8 cellular contexts compared by ENCODE assay signal in the genomic region with DNA sequence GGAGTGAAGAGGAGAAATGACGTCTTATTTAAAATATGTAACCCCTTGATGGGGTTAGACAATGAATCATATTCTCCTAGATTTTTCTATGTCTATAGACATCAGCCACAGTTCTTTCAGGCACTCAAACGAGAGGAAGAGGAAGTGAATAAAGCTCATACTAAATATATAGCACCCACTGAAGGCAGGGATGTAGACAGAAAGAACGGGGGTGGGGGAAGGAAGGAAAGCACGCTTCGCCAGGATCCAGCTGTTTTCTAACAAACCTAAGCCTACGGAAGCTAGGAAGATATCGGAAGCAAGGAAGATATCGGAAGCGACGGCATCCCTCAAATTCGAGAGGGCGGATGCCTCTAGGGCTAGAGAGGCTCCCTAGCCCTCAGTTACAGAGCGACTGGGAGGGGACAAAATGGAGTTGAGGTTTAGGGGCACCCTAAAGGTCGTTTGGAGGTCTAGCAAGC. TPM values are rescaled to one million over a fixed set of nuclear protein-coding genes. Genes with fewer than 3 reads are reported as not detected.
DNase-seq lines count a peak whose midpoint lies in the region; ATAC-seq, FAIRE-seq and TF ChIP-seq lines count a peak whose summit lies in the region.

No MANE protein-coding gene starts in this region.

- TF ChIP-seq CTCF in PC-9 (conservative IDR thresholded peaks at IDR 0.05) (no peak), ascending aorta (IDR thresholded peaks at IDR 0.05) (no peak)

- TSS peak; percentile 87 for BruUV-seq in PC-9 (replicated peaks; lab: Mats Ljungman, UMichigan)

- CTCF ChIA-PET in PC-9 (lab: Charles Lee): interaction anchor here (0.7 to 1.3 kb wide), 2 partner anchors 125 to 414 kb away, joined by 4 to 8 read pairs; no protein-coding TSS in a partner anchor

- peak; percentile 1 for DNase-seq in stimulated activated CD4-positive, alpha-beta T cell treated with anti-CD3 and anti-CD28 coated beads, Interleukin-12 subunit alpha, Interleukin-12 subunit beta, amount 100 ng/mL, for 4 hours
- no peak for DNase-seq in stimulated activated CD4-positive, alpha-beta T cell treated with anti-CD3 and anti-CD28 coated beads, Interleukin-1b, Interleukin-23, amount 100 ng/mL, for 48 hours
- peak; percentile 9 to 59 for DNase-seq in PC-9
- DNase-seq in ascending aorta (ENCODE audit: low spot score in 2 of 2): no peak
- peak; percentile 7 for DNase-seq in small intestine

- H3K4me1 ChIP-seq in PC-9 (replicated peaks; ENCODE audit: insufficient read depth) (peaks cover 21% of the 10 kb centered on the region), ascending aorta (no peaks in the 10 kb centered on the region), iPS-15b (ENCODE audit: control insufficient read depth, insufficient read depth, low read length) (peaks cover 7% of the 10 kb centered on the region), small intestine (ENCODE audit: control insufficient read depth in 2 of 2, insufficient read depth in 1 of 2, low read depth in 1 of 2, low read length in 1 of 2) (no peaks in the 10 kb centered on the region)

- peak overlapping the region; percentile 47 for H3K27ac ChIP-seq in PC-9
- peak overlapping the region; percentile 78 to 82 for H3K27ac ChIP-seq in ascending aorta
- peak overlapping the region; percentile 50 to 90 for H3K27ac ChIP-seq in small intestine (ENCODE audit: low read depth in 1 of 2, low read length in 1 of 2)

- no peaks in the 10 kb centered on the region for H4K20me1 ChIP-seq in PC-9 (ENCODE audit: insufficient read depth)

- peak; percentile 34 for ATAC-seq in HG02973 (IDR thresholded peaks at IDR 0.05; ENCODE audit: unreplicated experiment)
- no peak for ATAC-seq in GM18520 (IDR thresholded peaks at IDR 0.05; ENCODE audit: unreplicated experiment)

- peaks cover 12% of the 10 kb centered on the region; the same call in 1 of the 2 replicates for H3F3A ChIP-seq in PC-9 (ENCODE audit: insufficient read depth, low read depth)

- peak overlapping the region; percentile 82 for H3K4me2 ChIP-seq in PC-9

- peak overlapping the region; percentile 98 for H2AFZ ChIP-seq in PC-9

- H3K4me3 ChIP-seq in PC-9: peak overlapping the region; percentile 94
- H3K4me3 ChIP-seq in ascending aorta: peak overlapping the region; percentile 52 to 67
- H3K4me3 ChIP-seq in iPS-15b (ENCODE audit: low read depth, low read length): peak overlapping the region; percentile 90
- H3K4me3 ChIP-seq in small intestine (ENCODE audit: low read depth in 1 of 2, low read length in 2 of 2): peak overlapping the region; percentile 45 to 77

- POLR2A ChIA-PET in PC-9 (lab: Charles Lee; ENCODE audit: unreplicated experiment): interaction anchor here (0.6 to 0.9 kb wide), 6 partner anchors 8 to 1997 kb away, joined by 3 to 16 read pairs (median 8); no protein-coding TSS in a partner anchor

- no peaks in the 10 kb centered on the region for H3K27me3 ChIP-seq in PC-9 (ENCODE audit: insufficient read depth, low read depth)
- H3K27me3 ChIP-seq in ascending aorta: no peaks in the 10 kb centered on the region
- H3K27me3 ChIP-seq in iPS-15b (ENCODE audit: control insufficient read depth, insufficient read depth, low read length): peaks cover 19% of the 10 kb centered on the region
- H3K27me3 ChIP-seq in small intestine (ENCODE audit: control insufficient read depth in 2 of 2, insufficient read depth in 2 of 2, low read length in 2 of 2): no peaks in the 10 kb centered on the region

- FAIRE-seq in small intestine (lab: Jason Lieb, UNC): no peak

- H3K9me2 ChIP-seq in PC-9 (ENCODE audit: insufficient read depth): no peaks in the 10 kb centered on the region

- 1 to 44% (median 7%) methylated on average over 14 of the region's 14 CpGs for WGBS in small intestine, 3 donors

- peaks cover 9% of the 10 kb centered on the region; the same call in 1 of the 2 replicates for H3K36me3 ChIP-seq in PC-9 (ENCODE audit: low read depth)
- H3K36me3 ChIP-seq in ascending aorta: no peaks in the 10 kb centered on the region
- no peaks in the 10 kb centered on the region for H3K36me3 ChIP-seq in iPS-15b (ENCODE audit: control insufficient read depth, insufficient read depth, low read length)
- H3K36me3 ChIP-seq in small intestine (ENCODE audit: control insufficient read depth in 2 of 2, insufficient read depth in 2 of 2, low read length in 2 of 2): no peaks in the 10 kb centered on the region

- H3K9me3 ChIP-seq in PC-9 (ENCODE audit: insufficient read depth, low read depth): no peaks in the 10 kb centered on the region
- H3K9me3 ChIP-seq in ascending aorta: no peaks in the 10 kb centered on the region
- H3K9me3 ChIP-seq in iPS-15b (ENCODE audit: control insufficient read depth, insufficient read depth, low read length): no peaks in the 10 kb centered on the region
- no peaks in the 10 kb centered on the region for H3K9me3 ChIP-seq in small intestine (ENCODE audit: control insufficient read depth, low read depth)

- peak overlapping the region; percentile 56 for H3K9ac ChIP-seq in iPS-15b (ENCODE audit: low read depth, low read length)

- intact Hi-C loops in PC-9 (cut with micrococcal nuclease; ENCODE audit: unreplicated experiment): loop anchor here (2.0 to 5.0 kb wide), 2 partner anchors 28 to 680 kb away; no protein-coding TSS in a partner anchor
- intact Hi-C loops in ascending aorta (cut with DNase I): loop anchor here (5.0 to 10.0 kb wide), 3 partner anchors 50 to 272 kb away; partner anchors contain the start of gene TMEM164

- H3K79me2 ChIP-seq in PC-9 (ENCODE audit: low read depth): peaks cover 56% of the 10 kb centered on the region

RNA-seq across cellular contexts. Expression of gene ACSL4, which starts 0.7 kb away (rescaled TPM):
- total RNA-seq in PC-9 (2021) (78.6 and 81.1 TPM in 2 replicates), ascending aorta (18.5 TPM)
- 10 to 100 TPM in 1 of 3 donors, 1 to 10 TPM in 2; 6.2 to 19.2 (median 6.3) TPM for polyA plus RNA-seq in small intestine

Comparison
In these comparisons a context has a peak if more than half of its experiments do, and no peak if none do; other contexts are left out.
1. DNase-seq: peak in stimulated activated CD4-positive, alpha-beta T cell treated with anti-CD3 and anti-CD28 coated beads, Interleukin-12 subunit alpha, Interleukin-12 subunit beta, amount 100 ng/mL, for 4 hours (single experiment), PC-9 (2 of 2) and small intestine (single experiment); none in stimulated activated CD4-positive, alpha-beta T cell treated with anti-CD3 and anti-CD28 coated beads, Interleukin-1b, Interleukin-23, amount 100 ng/mL, for 48 hours (single experiment) and ascending aorta (0 of 2).
2. Peak in every context shown above with its lines, with median percentiles within 50 percentile points of each other: H3K27ac ChIP-seq and H3K4me3 ChIP-seq.